ENCODE assay signal across 25 cellular contexts in the genomic region with DNA sequence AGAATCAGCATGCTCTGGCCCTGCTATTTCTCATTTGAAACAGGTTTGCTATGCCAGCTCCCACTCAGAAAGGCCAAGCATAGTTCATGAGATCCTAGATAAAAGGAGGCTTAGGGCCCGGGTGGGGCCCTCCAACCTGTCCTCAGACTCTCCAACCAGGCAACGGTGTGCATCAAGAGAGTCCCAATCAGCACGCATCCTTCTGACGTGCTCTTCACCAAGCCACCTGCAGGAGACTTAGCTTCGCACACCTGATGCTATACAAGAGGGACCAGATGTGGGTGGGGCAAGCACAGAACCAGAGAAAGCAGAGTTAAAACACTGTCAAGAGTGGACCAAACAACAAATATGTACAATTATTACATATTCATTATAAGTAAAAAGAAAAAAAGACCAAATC. TPM values are rescaled to one million over a fixed set of nuclear protein-coding genes. Genes with fewer than 3 reads are reported as not detected.
A peak's percentile ranks its signal among the peaks of the same experiment; 100 is the strongest.
DNase-seq lines count a peak whose midpoint lies in the region; ATAC-seq and TF ChIP-seq lines count a peak whose summit lies in the region.
"Had no signal": no experiment of that assay in that cellular context is flagged by ENCODE, and none has a peak within 500 bp of the region (broad histone marks: within the 10 kb centered on the region; RNA-seq: fewer than 3 reads in every experiment).

No MANE protein-coding gene starts in this region.

- H3K4me1 Mint-ChIP-seq in activated CD4-positive, alpha-beta T cell treated with anti-CD3 and anti-CD28 coated beads for 36 hours, result peaks cover 25% of the 10 kb centered on the region
- peaks cover 20% of the 10 kb centered on the region for H3K4me1 Mint-ChIP-seq in activated CD4-positive, alpha-beta T cell treated with anti-CD3 and anti-CD28 coated beads, Interleukin-2, amount 10 ng/mL, durations not matched to agents 24 days and 14 days
- peaks cover 10% of the 10 kb centered on the region for H3K4me1 Mint-ChIP-seq in T-helper 2 cell treated with Interferon-gamma antibody and Interleukin-4, amounts not matched to agents 5 μg/mL and 100 μg/mL, for 36 hours (ENCODE audit: low read depth)

- H3K4me1 ChIP-seq in osteoblast (ENCODE audit: insufficient read depth, low read length), result no peaks in the 10 kb centered on the region

- no peaks in the 10 kb centered on the region for H3K27me3 ChIP-seq in osteoblast (ENCODE audit: insufficient read depth, low read length)
- H3K27me3 ChIP-seq: hepatocyte, neutrophil, upper lobe of right lung had no signal

- no peaks in the 10 kb centered on the region for H3K36me3 ChIP-seq in osteoblast (ENCODE audit: insufficient read depth, low read length)

- H3K36me3 Mint-ChIP-seq in activated CD4-positive, alpha-beta T cell treated with anti-CD3 and anti-CD28 coated beads for 36 hours (ENCODE audit: low read depth), result peaks cover 3% of the 10 kb centered on the region
- H3K36me3 Mint-ChIP-seq in activated CD4-positive, alpha-beta T cell treated with anti-CD3 and anti-CD28 coated beads, Interleukin-2, amount 10 ng/mL, durations not matched to agents 24 days and 14 days (ENCODE audit: low read depth), result peaks cover 6% of the 10 kb centered on the region
- peaks cover 6% of the 10 kb centered on the region for H3K36me3 Mint-ChIP-seq in T-helper 2 cell treated with Interferon-gamma antibody and Interleukin-4, amounts not matched to agents 5 μg/mL and 100 μg/mL, for 36 hours (ENCODE audit: low read depth)

- CTCF ChIA-PET in activated CD4-positive, alpha-beta T cell treated with anti-CD3 and anti-CD28 coated beads for 36 hours (lab: Charles Lee), result interaction anchor here (1.0 to 1.8 kb wide), 3 partner anchors 12 to 36 kb away, joined by 3 to 6 read pairs (median 5); no protein-coding TSS in a partner anchor

- H4K20me1 ChIP-seq in osteoblast (ENCODE audit: insufficient read depth, low read length), result peaks cover 19% of the 10 kb centered on the region

- peak; percentile 44 for ATAC-seq in activated CD4-positive, alpha-beta T cell treated with anti-CD3 and anti-CD28 coated beads for 36 hours
- ATAC-seq in GM21723 (IDR thresholded peaks at IDR 0.05; ENCODE audit: unreplicated experiment) (peak; percentile 14), HG03354 (IDR thresholded peaks at IDR 0.05; ENCODE audit: poor library complexity, severe bottlenecking, unreplicated experiment) (peak; percentile 19), HG02571 (IDR thresholded peaks at IDR 0.05; ENCODE audit: unreplicated experiment) (no peak)
- ATAC-seq: psoas muscle, upper lobe of right lung had no signal

- no peak overlapping the region for H3K4me3 Mint-ChIP-seq in activated CD4-positive, alpha-beta T cell treated with anti-CD3 and anti-CD28 coated beads for 36 hours
- no peak overlapping the region for H3K4me3 Mint-ChIP-seq in activated CD4-positive, alpha-beta T cell treated with anti-CD3 and anti-CD28 coated beads, Interleukin-2, amount 10 ng/mL, durations not matched to agents 24 days and 14 days
- H3K4me3 Mint-ChIP-seq in T-helper 2 cell treated with Interferon-gamma antibody and Interleukin-4, amounts not matched to agents 5 μg/mL and 100 μg/mL, for 36 hours, result no peak overlapping the region
- H3K4me3 Mint-ChIP-seq: activated naive CD8-positive, alpha-beta T cell treated with anti-CD3 and anti-CD28 coated beads, Interleukin-2, amount 10 ng/mL, durations not matched to agents 7 days and 5 days; CD4-positive, CD25-positive, alpha-beta regulatory T cell; immature natural killer cell; T-helper 1 cell treated with Interleukin-12 subunit alpha and Interleukin-12 subunit beta and Interleukin-4 antibody, amounts not matched to agents 30 μg/mL and 1 μg/mL, for 36 hours had no signal

- DNase-seq in activated CD4-positive, alpha-beta T cell treated with anti-CD3 and anti-CD28 coated beads for 36 hours, result no peak
- no peak for DNase-seq in activated CD4-positive, alpha-beta T cell treated with anti-CD3 and anti-CD28 coated beads, Interleukin-2, amount 10 ng/mL, durations not matched to agents 24 days and 14 days
- DNase-seq in osteoblast (ENCODE audit: insufficient read length, low spot score, missing footprints) (peak; percentile 17), KBM-7 (no peak)
- DNase-seq in T-helper 2 cell treated with Interferon-gamma antibody and Interleukin-4, amounts not matched to agents 5 μg/mL and 100 μg/mL, for 36 hours (ENCODE audit: low spot score), result no peak
- DNase-seq: 8988T; activated CD4-positive, alpha-beta T cell treated with anti-CD3 and anti-CD28 coated beads for 48 hours; activated naive CD8-positive, alpha-beta T cell treated with anti-CD3 and anti-CD28 coated beads, Interleukin-2, amount 10 ng/mL, durations not matched to agents 7 days and 5 days; CD4-positive, CD25-positive, alpha-beta regulatory T cell; effector memory CD4-positive, alpha-beta T cell; foreskin fibroblast; immature natural killer cell; NCI-H1105 treated with DMSO at 0.1 percent for 48 hours; NCI-H2081; NCI-H226; NCI-H774; psoas muscle; upper lobe of right lung had no signal

- no peaks in the 10 kb centered on the region for H3K9me3 ChIP-seq in osteoblast (ENCODE audit: low read depth, low read length)
- H3K9me3 ChIP-seq: neutrophil, psoas muscle, upper lobe of right lung had no signal

- intact Hi-C loops in activated CD4-positive, alpha-beta T cell treated with anti-CD3 and anti-CD28 coated beads for 36 hours (cut with DNase I, micrococcal nuclease), result no loop called here
- intact Hi-C loops in activated CD4-positive, alpha-beta T cell treated with anti-CD3 and anti-CD28 coated beads, Interleukin-2, amount 10 ng/mL, durations not matched to agents 24 days and 14 days (cut with micrococcal nuclease), result no loop called here

- no peak for TF ChIP-seq CTCF in osteoblast (IDR thresholded peaks at IDR 0.05; ENCODE audit: extremely low read depth, low read depth, low read length)

- H3K4me3 ChIP-seq in osteoblast (ENCODE audit: insufficient read depth, low read length), result no peak overlapping the region
- H3K4me3 ChIP-seq: hepatocyte, psoas muscle, upper lobe of right lung had no signal

- H3K27ac Mint-ChIP-seq in activated CD4-positive, alpha-beta T cell treated with anti-CD3 and anti-CD28 coated beads for 36 hours, result no peak overlapping the region
- H3K27ac Mint-ChIP-seq in activated CD4-positive, alpha-beta T cell treated with anti-CD3 and anti-CD28 coated beads, Interleukin-2, amount 10 ng/mL, durations not matched to agents 24 days and 14 days, result no peak overlapping the region
- no peak overlapping the region for H3K27ac Mint-ChIP-seq in T-helper 2 cell treated with Interferon-gamma antibody and Interleukin-4, amounts not matched to agents 5 μg/mL and 100 μg/mL, for 36 hours
- H3K27ac Mint-ChIP-seq: activated naive CD8-positive, alpha-beta T cell treated with anti-CD3 and anti-CD28 coated beads, Interleukin-2, amount 10 ng/mL, durations not matched to agents 7 days and 5 days; T-helper 1 cell treated with Interleukin-12 subunit alpha and Interleukin-12 subunit beta and Interleukin-4 antibody, amounts not matched to agents 30 μg/mL and 1 μg/mL, for 36 hours had no signal

- POLR2A ChIA-PET in activated CD4-positive, alpha-beta T cell treated with anti-CD3 and anti-CD28 coated beads for 36 hours (lab: Charles Lee), result no interaction called here

- in situ Hi-C loops in KBM-7 (cut with MboI; ENCODE audit: low pct_unique_long_range_greater_than_20kb, low sequenced_read_pairs), result no loop called here

- H2AFZ ChIP-seq in osteoblast (ENCODE audit: low read length), result no peak overlapping the region
- H2AFZ ChIP-seq: hepatocyte had no signal

- H3K9me3 Mint-ChIP-seq in activated CD4-positive, alpha-beta T cell treated with anti-CD3 and anti-CD28 coated beads for 36 hours (ENCODE audit: low read depth), result no peaks in the 10 kb centered on the region
- H3K9me3 Mint-ChIP-seq in activated CD4-positive, alpha-beta T cell treated with anti-CD3 and anti-CD28 coated beads, Interleukin-2, amount 10 ng/mL, durations not matched to agents 24 days and 14 days, result no peaks in the 10 kb centered on the region
- H3K9me3 Mint-ChIP-seq in T-helper 2 cell treated with Interferon-gamma antibody and Interleukin-4, amounts not matched to agents 5 μg/mL and 100 μg/mL, for 36 hours, result peaks cover 6% of the 10 kb centered on the region
- H3K9me3 Mint-ChIP-seq: CD4-positive, CD25-positive, alpha-beta regulatory T cell; immature natural killer cell had no signal

- peaks cover 9% of the 10 kb centered on the region for H3K79me2 ChIP-seq in osteoblast (ENCODE audit: insufficient read depth, low read length)

- no peaks in the 10 kb centered on the region for H3K27me3 Mint-ChIP-seq in activated CD4-positive, alpha-beta T cell treated with anti-CD3 and anti-CD28 coated beads for 36 hours
- no peaks in the 10 kb centered on the region for H3K27me3 Mint-ChIP-seq in activated CD4-positive, alpha-beta T cell treated with anti-CD3 and anti-CD28 coated beads, Interleukin-2, amount 10 ng/mL, durations not matched to agents 24 days and 14 days
- H3K27me3 Mint-ChIP-seq in T-helper 2 cell treated with Interferon-gamma antibody and Interleukin-4, amounts not matched to agents 5 μg/mL and 100 μg/mL, for 36 hours (ENCODE audit: low read depth), result no peaks in the 10 kb centered on the region
- H3K27me3 Mint-ChIP-seq: activated naive CD8-positive, alpha-beta T cell treated with anti-CD3 and anti-CD28 coated beads, Interleukin-2, amount 10 ng/mL, durations not matched to agents 7 days and 5 days; CD4-positive, CD25-positive, alpha-beta regulatory T cell had no signal

- no peak overlapping the region for H3K4me2 ChIP-seq in osteoblast (ENCODE audit: insufficient read depth, low read length)
- H3K4me2 ChIP-seq: hepatocyte had no signal

- H3K27ac ChIP-seq in osteoblast (ENCODE audit: low read depth, low read length), result no peak overlapping the region
- H3K27ac ChIP-seq: hepatocyte, neutrophil, psoas muscle, upper lobe of right lung had no signal

RNA-seq across cellular contexts. Expression of gene STIMATE, which starts 17.3 kb away (rescaled TPM):
- 10 to 100 TPM; 12.0 to 17.1 TPM for total RNA-seq in activated CD4-positive, alpha-beta T cell treated with anti-CD3 and anti-CD28 coated beads for 36 hours
- total RNA-seq in activated CD4-positive, alpha-beta T cell treated with anti-CD3 and anti-CD28 coated beads, Interleukin-2, amount 10 ng/mL, durations not matched to agents 24 days and 14 days, result 13.8 and 18.6 TPM in 2 replicates
- total RNA-seq in osteoblast, result 11.5 and 18.5 TPM in 2 replicates

RNA-seq across cellular contexts. Expression of gene MUSTN1, which starts 45.2 kb away (rescaled TPM):
- total RNA-seq in activated CD4-positive, alpha-beta T cell treated with anti-CD3 and anti-CD28 coated beads for 36 hours, result 1 to 10 TPM in 1 of 2 experiments, not detected in 1; 2.8 TPM
- 0.43 and 0.54 TPM in 2 replicates for total RNA-seq in activated CD4-positive, alpha-beta T cell treated with anti-CD3 and anti-CD28 coated beads, Interleukin-2, amount 10 ng/mL, durations not matched to agents 24 days and 14 days
- total RNA-seq in osteoblast, result 1.4 TPM in 1 of 2 replicates, not detected in the other
- total RNA-seq: MCF 10A had no signal

RNA-seq across cellular contexts. Expression of gene ITIH4, which starts 49.6 kb away (rescaled TPM):
- 1 to 10 TPM; 4.0 to 6.5 TPM for total RNA-seq in activated CD4-positive, alpha-beta T cell treated with anti-CD3 and anti-CD28 coated beads for 36 hours
- total RNA-seq in activated CD4-positive, alpha-beta T cell treated with anti-CD3 and anti-CD28 coated beads, Interleukin-2, amount 10 ng/mL, durations not matched to agents 24 days and 14 days, result 3.5 and 3.6 TPM in 2 replicates
- 2.5 and 3.5 TPM in 2 replicates for total RNA-seq in osteoblast
